ENCODE assay signal across 27 cellular contexts in the genomic region with DNA sequence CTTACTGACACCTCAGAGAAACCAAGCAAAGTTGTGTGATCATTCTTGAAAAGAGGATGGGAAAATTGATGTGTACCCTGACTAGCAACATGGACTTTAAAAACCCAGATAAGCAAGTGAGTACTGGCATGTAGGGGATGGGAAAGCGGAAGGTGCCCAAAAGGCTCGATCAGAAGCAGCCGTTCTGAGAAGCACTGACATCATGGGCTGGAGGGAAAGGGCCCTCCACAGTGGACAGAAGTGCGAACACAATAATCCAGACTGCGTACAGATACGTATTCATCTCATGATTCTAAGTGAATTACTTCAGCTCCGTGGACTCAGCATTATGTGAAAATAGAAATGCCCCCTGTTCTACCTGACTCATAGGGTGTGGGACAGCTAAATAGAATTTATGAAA. TPM values are rescaled to one million over a fixed set of nuclear protein-coding genes. Genes with fewer than 3 reads are reported as not detected.
"Had no signal": no experiment of that assay in that cellular context is flagged by ENCODE, and none has a peak within 500 bp of the region (broad histone marks: within the 10 kb centered on the region; RNA-seq: fewer than 3 reads in every experiment).

No MANE protein-coding gene starts in this region.

- H3K27ac Mint-ChIP-seq: memory B cell; mesothelial cell of epicardium; naive B cell; natural killer cell treated with Interleukin-12 subunit alpha and Interleukin-12 subunit beta and Interleukin-15 and Interleukin-18, amount 100 ng/mL, for 72 hours; stimulated activated effector memory CD8-positive, alpha-beta T cell treated with anti-CD3 and anti-CD28 coated beads, Interleukin-12 subunit alpha, Interleukin-12 subunit beta, amount 100 ng/mL, for 72 hours; type B pancreatic cell had no signal

- H3K27ac ChIP-seq: dorsolateral prefrontal cortex, epithelial cell of prostate, gastrocnemius medialis, neutrophil, pancreas, sigmoid colon, stomach, thyroid gland had no signal

- ATAC-seq: esophagus mucosa; gastrocnemius medialis; left colon; mucosa of descending colon; natural killer cell treated with Interleukin-12 subunit alpha and Interleukin-12 subunit beta and Interleukin-15 and Interleukin-18, amount 100 ng/mL, for 72 hours; pancreas; stimulated activated effector memory CD8-positive, alpha-beta T cell treated with anti-CD3 and anti-CD28 coated beads, Interleukin-12 subunit alpha, Interleukin-12 subunit beta, amount 100 ng/mL, for 72 hours had no signal

- H3K4me1 Mint-ChIP-seq: memory B cell; naive B cell; stimulated activated effector memory CD8-positive, alpha-beta T cell treated with anti-CD3 and anti-CD28 coated beads, Interleukin-12 subunit alpha, Interleukin-12 subunit beta, amount 100 ng/mL, for 72 hours had no signal

- H3K4me3 Mint-ChIP-seq: memory B cell; mesothelial cell of epicardium; naive B cell; natural killer cell treated with Interleukin-12 subunit alpha and Interleukin-12 subunit beta and Interleukin-15 and Interleukin-18, amount 100 ng/mL, for 72 hours; neural crest cell; stimulated activated effector memory CD8-positive, alpha-beta T cell treated with anti-CD3 and anti-CD28 coated beads, Interleukin-12 subunit alpha, Interleukin-12 subunit beta, amount 100 ng/mL, for 72 hours; type B pancreatic cell had no signal

- H3K4me3 ChIP-seq: dorsolateral prefrontal cortex, gastrocnemius medialis, lung, mucosa of descending colon, pancreas, sigmoid colon, stomach, thyroid gland had no signal

- H3K27me3 ChIP-seq: dorsolateral prefrontal cortex, gastrocnemius medialis, neutrophil, pancreas, sigmoid colon, stomach, thyroid gland had no signal

- H3K4me1 ChIP-seq: gastrocnemius medialis, pancreas, sigmoid colon, stomach had no signal

- H3K9me3 ChIP-seq: gastrocnemius medialis, mucosa of descending colon, neutrophil, pancreas, sigmoid colon, stomach, thyroid gland had no signal

- H3K36me3 Mint-ChIP-seq: memory B cell; naive B cell; stimulated activated effector memory CD8-positive, alpha-beta T cell treated with anti-CD3 and anti-CD28 coated beads, Interleukin-12 subunit alpha, Interleukin-12 subunit beta, amount 100 ng/mL, for 72 hours had no signal

- H3K27me3 Mint-ChIP-seq: memory B cell; naive B cell; natural killer cell treated with Interleukin-12 subunit alpha and Interleukin-12 subunit beta and Interleukin-15 and Interleukin-18, amount 100 ng/mL, for 72 hours; type B pancreatic cell had no signal

- DNase-seq: dorsolateral prefrontal cortex; effector CD4-positive, alpha-beta T cell; foreskin fibroblast; gastrocnemius medialis; head of caudate nucleus; hippocampal formation; left colon; mucosa of descending colon; naive B cell; pancreas; retina; sigmoid colon; stimulated activated CD4-positive, alpha-beta T cell treated with anti-CD3 and anti-CD28 coated beads, Interleukin-2, amount 100 ng/mL, for 24 hours; stimulated activated CD4-positive, alpha-beta T cell treated with anti-CD3 and anti-CD28 coated beads, Interleukin-4, amount 100 ng/mL, for 24 hours; stimulated activated naive CD4-positive, alpha-beta T cell treated with Interleukin-2 at 50 U/mL for 16 hours; stomach; thyroid gland had no signal

- H3K36me3 ChIP-seq: gastrocnemius medialis, neutrophil, pancreas, sigmoid colon, stomach, thyroid gland had no signal

- H3K9me3 Mint-ChIP-seq: mesothelial cell of epicardium, neural crest cell had no signal

RNA-seq across cellular contexts. Expression of a gene that starts 42.2 kb away (rescaled TPM):
- total RNA-seq: esophagus mucosa had no signal
